ENCODE assay signal across 1 cellular context in genomic region chr22:43838161-43838560, GRCh38.
TF ChIP-seq lines count a peak whose summit lies in the region.

No MANE protein-coding gene starts in this region.

TF ChIP-seq in GM23338, 12 proteins besides CTCF, POLR2A, EP300 and RAD21 (continued from another document):
- TF ChIP-seq REST (IDR thresholded peaks at IDR 0.05; ENCODE audit: unreplicated experiment) (no peak), ZNF331 (CRISPR knock-in tag; IDR thresholded peaks at IDR 0.05; ENCODE audit: low read depth) (no peak), ZNF462 (CRISPR knock-in tag; IDR thresholded peaks at IDR 0.05) (no peak), EZH2 (IDR thresholded peaks at IDR 0.05; ENCODE audit: low read depth, unreplicated experiment) (no peak), EZH2phosphoT487 (IDR thresholded peaks at IDR 0.05; ENCODE audit: unreplicated experiment) (no peak), ETS1 (IDR thresholded peaks at IDR 0.05) (no peak), JUNB (IDR thresholded peaks at IDR 0.05; ENCODE audit: unreplicated experiment) (no peak), POLR2AphosphoS5 (IDR thresholded peaks at IDR 0.05; ENCODE audit: low read depth) (no peak), ZNF114 (CRISPR knock-in tag; IDR thresholded peaks at IDR 0.05) (no peak), STAT1 (IDR thresholded peaks at IDR 0.05; ENCODE audit: unreplicated experiment) (no peak), NANOG (IDR thresholded peaks at IDR 0.05; ENCODE audit: borderline replicate concordance) (no peak)
